ENCODE assay signal across 21 cellular contexts in the genomic region with DNA sequence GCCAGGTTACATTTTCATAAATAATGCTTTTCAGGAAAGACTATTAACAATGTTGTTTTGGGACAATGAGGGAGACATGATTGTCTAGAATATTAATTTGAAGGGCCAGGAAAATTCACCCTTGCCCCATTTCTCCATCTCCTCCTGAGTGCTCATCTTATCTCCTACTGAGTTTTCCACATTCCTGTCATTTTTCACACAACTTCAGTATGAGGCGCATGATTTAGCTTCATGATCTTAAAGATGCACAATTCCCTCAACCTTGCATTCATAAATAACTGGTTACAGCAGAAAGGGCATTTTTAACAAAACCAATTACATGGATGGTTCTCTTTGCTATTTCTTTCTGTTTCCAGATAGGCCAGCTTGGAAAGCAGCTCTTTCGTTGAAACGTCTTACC.
"Had no signal": no experiment of that assay in that cellular context is flagged by ENCODE, and none has a peak within 500 bp of the region (broad histone marks: within the 10 kb centered on the region; RNA-seq: fewer than 3 reads in every experiment).

No MANE protein-coding gene starts in this region.

- FAIRE-seq: bronchial epithelial cell had no signal

- H3K27me3 ChIP-seq: ascending aorta, gastroesophageal sphincter, heart right ventricle, tibial nerve, uterus had no signal

- H3K9me3 ChIP-seq: ascending aorta, gastroesophageal sphincter, heart right ventricle, lower lobe of right lung, tibial nerve, uterus had no signal

- H3K27ac ChIP-seq: ascending aorta, gastroesophageal sphincter, heart right ventricle, lower lobe of right lung, tibial nerve, uterus had no signal

- H3K4me1 ChIP-seq: ascending aorta, gastroesophageal sphincter, heart right ventricle, lower lobe of right lung, tibial nerve, uterus had no signal

- H3K36me3 ChIP-seq: ascending aorta, gastroesophageal sphincter, heart right ventricle, lower lobe of right lung, tibial nerve, uterus had no signal

- H3K4me3 Mint-ChIP-seq: T-helper 1 cell treated with Interleukin-12 subunit alpha and Interleukin-12 subunit beta and Interleukin-4 antibody, amounts not matched to agents 30 μg/mL and 1 μg/mL, for 36 hours had no signal

- DNase-seq: activated CD4-positive, alpha-beta T cell treated with anti-CD3 and anti-CD28 coated beads, Interleukin-2, amount 50 U/mL, for 1 hour; activated CD8-positive, alpha-beta memory T cell treated with anti-CD3 and anti-CD28 coated beads, Interleukin-2, amount 50 U/mL, for 48 hours; activated effector memory CD4-positive, alpha-beta T cell treated with Interleukin-2 at 50 U/mL for 16 hours; activated naive CD4-positive, alpha-beta T cell treated with anti-CD3 and anti-CD28 coated beads, Interleukin-2, amount 50 U/mL, for 16 hours; activated T-cell treated with anti-CD3 and anti-CD28 coated beads, Interleukin-2, amount 50 U/mL, for 48 hours; cerebellar nuclear complex; effector CD4-positive, alpha-beta T cell; heart right ventricle; left colon; lower lobe of right lung; retina; stimulated activated CD4-positive, alpha-beta T cell treated with anti-CD3 and anti-CD28 coated beads, Interleukin-12 subunit alpha, Interleukin-12 subunit beta, amount 100 ng/mL, for 4 hours; stimulated activated naive CD8-positive, alpha-beta T cell treated with anti-CD3 and anti-CD28 coated beads, Interleukin-15, Interleukin-2, amounts not matched to agents 100 U/mL and 50 U/mL, for 24 hours; substantia nigra; uterus had no signal

- H3K4me3 ChIP-seq: ascending aorta, gastroesophageal sphincter, heart right ventricle, lower lobe of right lung, tibial nerve, uterus had no signal

- ATAC-seq: activated CD4-positive, CD25-positive, alpha-beta regulatory T cell treated with anti-CD3 and anti-CD28 coated beads, Interleukin-2, amount 50 U/mL, for 24 hours; gastroesophageal sphincter; heart right ventricle; left colon; lower lobe of right lung; stimulated activated naive CD8-positive, alpha-beta T cell treated with anti-CD3 and anti-CD28 coated beads, Interleukin-15, Interleukin-2, amounts not matched to agents 100 U/mL and 50 U/mL, for 24 hours had no signal

- H3K27ac Mint-ChIP-seq: T-helper 1 cell treated with Interleukin-12 subunit alpha and Interleukin-12 subunit beta and Interleukin-4 antibody, amounts not matched to agents 30 μg/mL and 1 μg/mL, for 36 hours had no signal
